ENCODE assay signal across 28 cellular contexts in the genomic region with DNA sequence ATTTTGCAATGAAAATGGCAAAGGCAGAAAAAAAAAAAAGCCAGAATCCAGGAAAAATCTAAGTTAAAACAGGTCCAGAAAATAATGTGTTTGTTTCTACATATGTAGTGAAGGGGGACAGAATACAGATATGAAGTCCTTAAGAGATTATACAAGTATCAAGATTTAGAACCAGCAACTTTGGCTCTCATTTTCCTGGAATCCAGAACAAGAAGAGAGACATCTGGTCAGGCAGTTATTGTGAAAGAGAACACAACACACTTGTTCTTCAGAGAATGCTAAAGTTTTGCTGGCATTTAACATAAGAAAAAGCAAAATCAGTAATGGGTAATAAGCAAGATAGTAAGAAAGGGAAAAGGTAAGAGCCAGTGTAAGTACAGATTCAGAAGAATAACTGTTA. TPM values are rescaled to one million over a fixed set of nuclear protein-coding genes. Genes with fewer than 3 reads are reported as not detected.
DNase-seq lines count a peak whose midpoint lies in the region; ATAC-seq and TF ChIP-seq lines count a peak whose summit lies in the region.
"Had no signal": no experiment of that assay in that cellular context is flagged by ENCODE, and none has a peak within 500 bp of the region (broad histone marks: within the 10 kb centered on the region; RNA-seq: fewer than 3 reads in every experiment).

No MANE protein-coding gene starts in this region.

- H3K4me1 ChIP-seq in osteoblast (ENCODE audit: insufficient read depth, low read length): no peaks in the 10 kb centered on the region
- H3K4me1 ChIP-seq: BLaER1, prostate gland had no signal

- H3K36me3 Mint-ChIP-seq in activated CD8-positive, alpha-beta memory T cell treated with anti-CD3 and anti-CD28 coated beads, Interleukin-2, amount 10 ng/mL, durations not matched to agents 7 days and 5 days: peaks cover 21% of the 10 kb centered on the region

- H3K79me2 ChIP-seq in osteoblast (ENCODE audit: insufficient read depth, low read length): peaks cover 27% of the 10 kb centered on the region

- H3K4me3 Mint-ChIP-seq in activated CD8-positive, alpha-beta memory T cell treated with anti-CD3 and anti-CD28 coated beads, Interleukin-2, amount 10 ng/mL, durations not matched to agents 7 days and 5 days: no peak overlapping the region
- H3K4me3 Mint-ChIP-seq: activated CD4-positive, alpha-beta T cell treated with anti-CD3 and anti-CD28 coated beads, Interleukin-2, amount 10 ng/mL, durations not matched to agents 24 days and 14 days; activated naive CD4-positive, alpha-beta T cell treated with anti-CD3 and anti-CD28 coated beads, Interleukin-2, amount 10 ng/mL, durations not matched to agents 7 days and 5 days; activated T-cell treated with anti-CD3 and anti-CD28 coated beads, Interleukin-2, amount 50 U/mL, for 72 hours; H9; T-helper 2 cell treated with Interferon-gamma antibody and Interleukin-4, amounts not matched to agents 5 μg/mL and 100 μg/mL, for 36 hours had no signal

- no peaks in the 10 kb centered on the region for H4K20me1 ChIP-seq in osteoblast (ENCODE audit: insufficient read depth, low read length)
- H4K20me1 ChIP-seq: BLaER1 had no signal

- no peaks in the 10 kb centered on the region for H3K27me3 Mint-ChIP-seq in activated CD8-positive, alpha-beta memory T cell treated with anti-CD3 and anti-CD28 coated beads, Interleukin-2, amount 10 ng/mL, durations not matched to agents 7 days and 5 days
- H3K27me3 Mint-ChIP-seq: activated CD4-positive, alpha-beta T cell treated with anti-CD3 and anti-CD28 coated beads, Interleukin-2, amount 10 ng/mL, durations not matched to agents 24 days and 14 days; activated naive CD4-positive, alpha-beta T cell treated with anti-CD3 and anti-CD28 coated beads, Interleukin-2, amount 10 ng/mL, durations not matched to agents 7 days and 5 days had no signal

- H3K4me3 ChIP-seq in AG10803 (ENCODE audit: low read length): no peak overlapping the region
- H3K4me3 ChIP-seq in fibroblast of mammary gland (ENCODE audit: control insufficient read depth, low read depth, low read length): no peak overlapping the region
- H3K4me3 ChIP-seq in osteoblast (ENCODE audit: insufficient read depth, low read length): no peak overlapping the region
- H3K4me3 ChIP-seq: BLaER1, lung, prostate gland, skin epidermis had no signal

- CTCF ChIA-PET in activated CD8-positive, alpha-beta memory T cell treated with anti-CD3 and anti-CD28 coated beads, Interleukin-2, amount 10 ng/mL, durations not matched to agents 7 days and 5 days (lab: Charles Lee): no interaction called here

- no peak overlapping the region for H2AFZ ChIP-seq in osteoblast (ENCODE audit: low read length)

- H3K36me3 ChIP-seq in osteoblast (ENCODE audit: insufficient read depth, low read length): peaks cover 66% of the 10 kb centered on the region
- H3K36me3 ChIP-seq: prostate gland had no signal

- no peak overlapping the region for H3K4me2 ChIP-seq in osteoblast (ENCODE audit: insufficient read depth, low read length)
- H3K4me2 ChIP-seq: BLaER1 had no signal

- peak; percentile 67 for DNase-seq in AG10803 (ENCODE audit: low read depth)
- DNase-seq in OCI-M1 (lab: John Stamatoyannopoulos, UW): peak; percentile 75
- DNase-seq in fibroblast of mammary gland (ENCODE audit: low read depth): peak; percentile 37
- DNase-seq in osteoblast (ENCODE audit: insufficient read length, low spot score, missing footprints): no peak
- no peak for DNase-seq in NCI-H748 treated with DMSO at 0.1 percent for 48 hours (lab: John Stamatoyannopoulos, UW)
- no peak for DNase-seq in DMS53 (lab: John Stamatoyannopoulos, UW)
- no peak for DNase-seq in activated CD8-positive, alpha-beta memory T cell treated with anti-CD3 and anti-CD28 coated beads, Interleukin-2, amount 10 ng/mL, durations not matched to agents 7 days and 5 days
- DNase-seq: activated CD4-positive, alpha-beta T cell treated with anti-CD3 and anti-CD28 coated beads, Interleukin-2, amount 10 ng/mL, durations not matched to agents 24 days and 14 days; activated naive CD4-positive, alpha-beta T cell treated with anti-CD3 and anti-CD28 coated beads, Interleukin-2, amount 10 ng/mL, durations not matched to agents 7 days and 5 days; activated T-cell treated with anti-CD3 and anti-CD28 coated beads, Interleukin-2, amount 50 U/mL, for 72 hours; anterior cingulate cortex; caudate nucleus; dermis blood vessel endothelial cell; H9; islet precursor cell; Karpas-422; NCI-H187 treated with DMSO at 0.1 percent for 48 hours; NCI-H524 treated with DMSO at 0.1 percent for 48 hours; stimulated activated CD4-positive, alpha-beta T cell treated with anti-CD3 and anti-CD28 coated beads, Interleukin-1b, Interleukin-23, amount 100 ng/mL, for 48 hours; substantia nigra; WERI-Rb-1 had no signal

- no peaks in the 10 kb centered on the region for H3K9me3 ChIP-seq in osteoblast (ENCODE audit: low read depth, low read length)
- H3K9me3 ChIP-seq: BLaER1, prostate gland had no signal

- no peak overlapping the region for H3K27ac Mint-ChIP-seq in activated CD8-positive, alpha-beta memory T cell treated with anti-CD3 and anti-CD28 coated beads, Interleukin-2, amount 10 ng/mL, durations not matched to agents 7 days and 5 days
- H3K27ac Mint-ChIP-seq: activated CD4-positive, alpha-beta T cell treated with anti-CD3 and anti-CD28 coated beads, Interleukin-2, amount 10 ng/mL, durations not matched to agents 24 days and 14 days; activated naive CD4-positive, alpha-beta T cell treated with anti-CD3 and anti-CD28 coated beads, Interleukin-2, amount 10 ng/mL, durations not matched to agents 7 days and 5 days; activated T-cell treated with anti-CD3 and anti-CD28 coated beads, Interleukin-2, amount 50 U/mL, for 72 hours; H9; T-helper 2 cell treated with Interferon-gamma antibody and Interleukin-4, amounts not matched to agents 5 μg/mL and 100 μg/mL, for 36 hours had no signal

- TF ChIP-seq CTCF in AG10803 (conservative IDR thresholded peaks at IDR 0.05; ENCODE audit: low read length): no peak
- TF ChIP-seq CTCF in fibroblast of mammary gland (conservative IDR thresholded peaks at IDR 0.05; ENCODE audit: control insufficient read depth, insufficient read depth, low read depth, low read length): no peak
- TF ChIP-seq CTCF in osteoblast (IDR thresholded peaks at IDR 0.05; ENCODE audit: extremely low read depth, low read depth, low read length): no peak

- H3K27ac ChIP-seq in osteoblast (ENCODE audit: low read depth, low read length): peak overlapping the region; percentile 35
- H3K27ac ChIP-seq: BLaER1, prostate gland, skin epidermis, WERI-Rb-1 had no signal

- no peaks in the 10 kb centered on the region for H3K4me1 Mint-ChIP-seq in activated CD8-positive, alpha-beta memory T cell treated with anti-CD3 and anti-CD28 coated beads, Interleukin-2, amount 10 ng/mL, durations not matched to agents 7 days and 5 days
- H3K4me1 Mint-ChIP-seq: activated CD4-positive, alpha-beta T cell treated with anti-CD3 and anti-CD28 coated beads, Interleukin-2, amount 10 ng/mL, durations not matched to agents 24 days and 14 days; H9 had no signal

- no peaks in the 10 kb centered on the region for H3K27me3 ChIP-seq in osteoblast (ENCODE audit: insufficient read depth, low read length)
- H3K27me3 ChIP-seq: BLaER1 had no signal

- no peak for ATAC-seq in HG03196 (IDR thresholded peaks at IDR 0.05; ENCODE audit: unreplicated experiment)
- ATAC-seq in activated CD8-positive, alpha-beta memory T cell treated with anti-CD3 and anti-CD28 coated beads, Interleukin-2, amount 10 ng/mL, durations not matched to agents 7 days and 5 days: no peak
- ATAC-seq: activated T-cell treated with anti-CD3 and anti-CD28 coated beads, Interleukin-2, amount 50 U/mL, for 72 hours; SK-N-SH treated with all-trans-retinoic acid at 6 μM for 48 hours had no signal

- no peaks in the 10 kb centered on the region for H3K9me3 Mint-ChIP-seq in activated CD8-positive, alpha-beta memory T cell treated with anti-CD3 and anti-CD28 coated beads, Interleukin-2, amount 10 ng/mL, durations not matched to agents 7 days and 5 days (ENCODE audit: low read depth)
- H3K9me3 Mint-ChIP-seq: activated CD4-positive, alpha-beta T cell treated with anti-CD3 and anti-CD28 coated beads, Interleukin-2, amount 10 ng/mL, durations not matched to agents 24 days and 14 days; activated naive CD4-positive, alpha-beta T cell treated with anti-CD3 and anti-CD28 coated beads, Interleukin-2, amount 10 ng/mL, durations not matched to agents 7 days and 5 days; activated T-cell treated with anti-CD3 and anti-CD28 coated beads, Interleukin-2, amount 50 U/mL, for 72 hours; H9; T-helper 2 cell treated with Interferon-gamma antibody and Interleukin-4, amounts not matched to agents 5 μg/mL and 100 μg/mL, for 36 hours had no signal

RNA-seq across cellular contexts. Expression of a gene that starts 21.1 kb away (rescaled TPM):
- 13.3 and 17.7 TPM in 2 replicates for total RNA-seq in osteoblast
- total RNA-seq in activated CD8-positive, alpha-beta memory T cell treated with anti-CD3 and anti-CD28 coated beads, Interleukin-2, amount 10 ng/mL, durations not matched to agents 7 days and 5 days: 10 to 100 TPM in 1 of 2 experiments, 1 to 10 TPM in 1; 9.6 to 10.3 TPM

RNA-seq across cellular contexts. Expression of a gene that starts 28.9 kb away (rescaled TPM):
- total RNA-seq in osteoblast: 74.0 and 82.2 TPM in 2 replicates
- 1 to 10 TPM; 3.3 to 3.9 TPM for total RNA-seq in activated CD8-positive, alpha-beta memory T cell treated with anti-CD3 and anti-CD28 coated beads, Interleukin-2, amount 10 ng/mL, durations not matched to agents 7 days and 5 days

Comparison
In these comparisons a context has a peak if more than half of its experiments do, and no peak if none do; other contexts are left out.
1. DNase-seq: peak in AG10803 (single experiment), OCI-M1 (single experiment) and fibroblast of mammary gland (single experiment); none in osteoblast (single experiment), NCI-H748 treated with DMSO at 0.1 percent for 48 hours (single experiment), DMS53 (single experiment) and activated CD8-positive, alpha-beta memory T cell treated with anti-CD3 and anti-CD28 coated beads, Interleukin-2, amount 10 ng/mL, durations not matched to agents 7 days and 5 days (single experiment).
2. RNA of a gene that starts 28.9 kb away (total RNA-seq): 74.0 to 82.2 TPM in osteoblast; 3.3 to 3.9 TPM in activated CD8-positive, alpha-beta memory T cell treated with anti-CD3 and anti-CD28 coated beads, Interleukin-2, amount 10 ng/mL, durations not matched to agents 7 days and 5 days; every median in the first group is over 10 times any median in the second.